8 cellular contexts compared by ENCODE assay signal in genomic region chr7:108568801-108569380, GRCh38. TPM values are rescaled to one million over a fixed set of nuclear protein-coding genes. Genes with fewer than 3 reads are reported as not detected.
DNase-seq lines count a peak whose midpoint lies in the region; ATAC-seq and TF ChIP-seq lines count a peak whose summit lies in the region.

No MANE protein-coding gene starts in this region.

- DNase-seq in Calu3 (no peak), NCI-H2171 (lab: John Stamatoyannopoulos, UW) (peak; percentile 34), medulla oblongata (ENCODE audit: extremely low spot score) (no peak)
- DNase-seq in stimulated activated CD4-positive, alpha-beta T cell treated with anti-CD3 and anti-CD28 coated beads, Interleukin-4, amount 100 ng/mL, for 24 hours = no peak

- H3K27ac ChIP-seq in cingulate gyrus (ENCODE audit: low read depth, low read length) = peak overlapping the region; percentile 92

- TSS peak; percentile 66 for BruUV-seq in Calu3 (replicated peaks; lab: Mats Ljungman, UMichigan)

- TF ChIP-seq CTCF in Calu3 (IDR thresholded peaks at IDR 0.05; ENCODE audit: unreplicated experiment) = no peak
- no peak for TF ChIP-seq CTCF in nephron (IDR thresholded peaks at IDR 0.05; ENCODE audit: unreplicated experiment in 3 of 3)

- no peaks in the 10 kb centered on the region for H3K4me1 Mint-ChIP-seq in Calu3 (ENCODE audit: low read depth, unreplicated experiment)
- H3K4me1 Mint-ChIP-seq in nephron = peaks cover 27% of the 10 kb centered on the region

- H3K27ac Mint-ChIP-seq in Calu3 (ENCODE audit: unreplicated experiment) (peak overlapping the region; percentile 99), nephron (peak overlapping the region; percentile 84 to 98 (median 95))

- intact Hi-C loops in Calu3 (cut with micrococcal nuclease; ENCODE audit: unreplicated experiment) = loop anchor here (5.0 kb wide), 1 partner anchor 42 kb away; the partner anchor contains the start of gene PNPLA8

- H3K9me3 Mint-ChIP-seq in Calu3 (ENCODE audit: low read depth, unreplicated experiment) = no peaks in the 10 kb centered on the region
- H3K9me3 Mint-ChIP-seq in nephron = peaks cover 6% of the 10 kb centered on the region

- no peak for ATAC-seq in GM18520 (IDR thresholded peaks at IDR 0.05; ENCODE audit: unreplicated experiment)
- no peak for ATAC-seq in HG03378 (IDR thresholded peaks at IDR 0.05; ENCODE audit: unreplicated experiment)

- CTCF ChIA-PET in Calu3 (lab: Charles Lee) = no interaction called here

- H3K4me3 Mint-ChIP-seq in Calu3 (ENCODE audit: low read depth, unreplicated experiment) = peak overlapping the region; percentile 99
- H3K4me3 Mint-ChIP-seq in nephron = peak overlapping the region; percentile 90 to 95 (median 94)

- H3K36me3 Mint-ChIP-seq in Calu3 (ENCODE audit: insufficient read depth, unreplicated experiment) (peaks cover 41% of the 10 kb centered on the region), nephron (ENCODE audit: low read depth) (peaks cover 42% of the 10 kb centered on the region)

- H3K27me3 Mint-ChIP-seq in Calu3 (ENCODE audit: unreplicated experiment) = no peaks in the 10 kb centered on the region
- H3K27me3 Mint-ChIP-seq in nephron (ENCODE audit: low read depth) = no peaks in the 10 kb centered on the region

RNA-seq across cellular contexts. Expression of gene THAP5, which starts 0.6 kb away (rescaled TPM):
- 15.8 and 18.3 TPM in 2 replicates for total RNA-seq in Calu3 (2022)

RNA-seq across cellular contexts. Expression of gene DNAJB9, which starts 0.8 kb away (rescaled TPM):
- 13.3 TPM in 2 replicates for total RNA-seq in Calu3 (2022)

RNA-seq across cellular contexts. Expression of gene PNPLA8, which starts 43.0 kb away (rescaled TPM):
- 6.9 and 8.3 TPM in 2 replicates for total RNA-seq in Calu3 (2022)
